Comparison of ENCODE assay signal across 8 cellular contexts in the genomic region with DNA sequence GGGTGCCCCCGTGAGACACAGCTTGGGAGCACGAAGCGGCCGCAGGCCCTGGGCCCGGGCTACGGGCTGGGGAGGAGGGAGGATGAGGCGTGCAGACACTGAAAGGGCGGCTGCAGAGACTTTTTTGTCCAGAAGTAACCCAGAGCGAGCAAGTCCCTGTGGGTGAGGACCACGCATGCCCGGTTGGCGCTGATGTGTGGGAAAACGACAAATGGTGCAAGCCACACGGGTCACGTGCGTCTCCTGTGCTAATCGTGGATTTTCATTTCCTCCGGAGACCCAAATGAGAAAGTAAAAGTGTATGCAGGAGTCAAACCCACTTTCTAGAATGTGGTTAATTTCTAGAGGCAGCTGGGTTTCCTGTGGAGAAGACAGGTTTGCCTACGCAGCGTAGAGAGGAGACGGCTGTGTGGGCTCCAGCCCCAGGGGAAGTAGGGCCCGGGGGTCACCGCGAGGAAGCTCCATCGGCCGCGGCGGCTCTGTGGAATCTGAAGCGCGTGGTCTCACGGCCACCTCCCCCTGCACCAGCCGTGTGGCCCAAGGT. TPM values are rescaled to one million over a fixed set of nuclear protein-coding genes. Genes with fewer than 3 reads are reported as not detected.
DNase-seq lines count a peak whose midpoint lies in the region; ATAC-seq and TF ChIP-seq lines count a peak whose summit lies in the region.

No MANE protein-coding gene starts in this region.

- peaks cover 0 to 7% (median 2%) of the 10 kb centered on the region in 4 donors for H3K4me1 ChIP-seq in Peyer's patch
- H3K4me1 ChIP-seq in uterus = peaks cover 1 to 6% of the 10 kb centered on the region in 2 donors
- H3K4me1 ChIP-seq in ovary (ENCODE audit: insufficient read depth) = peaks cover 10% of the 10 kb centered on the region
- H3K4me1 ChIP-seq in PC-9 (replicated peaks; ENCODE audit: insufficient read depth) = no peaks in the 10 kb centered on the region

- no peaks in the 10 kb centered on the region for H4K20me1 ChIP-seq in PC-9 (ENCODE audit: insufficient read depth)

- BruUV-seq in PC-9 (replicated peaks; lab: Mats Ljungman, UMichigan) = no TSS peak

- intact Hi-C loops in uterus (cut with DNase I; ENCODE audit: low total_unique reads) = no loop called here
- intact Hi-C loops in ovary (cut with DNase I) = no loop called here
- intact Hi-C loops in PC-9 (cut with micrococcal nuclease; ENCODE audit: unreplicated experiment) = no loop called here

- H3K4me1 Mint-ChIP-seq in activated naive CD8-positive, alpha-beta T cell treated with anti-CD3 and anti-CD28 coated beads, Interleukin-2, amount 50 U/mL, for 24 hours = peaks cover 14% of the 10 kb centered on the region

- H3K4me3 Mint-ChIP-seq in activated naive CD8-positive, alpha-beta T cell treated with anti-CD3 and anti-CD28 coated beads, Interleukin-2, amount 50 U/mL, for 24 hours = peak overlapping the region; percentile 70

- H3K36me3 ChIP-seq in Peyer's patch (no peaks in the 10 kb centered on the region), uterus (no peaks in the 10 kb centered on the region), ovary (no peaks in the 10 kb centered on the region), PC-9 (ENCODE audit: low read depth) (no peaks in the 10 kb centered on the region)

- WGBS in ovary, 3 donors = 90 to 94% (median 92%) methylated on average over 31 to 32 of the region's 32 CpGs

- no peaks in the 10 kb centered on the region for H3F3A ChIP-seq in PC-9 (ENCODE audit: insufficient read depth, low read depth)

- peaks cover 3% of the 10 kb centered on the region for H3K36me3 Mint-ChIP-seq in activated naive CD8-positive, alpha-beta T cell treated with anti-CD3 and anti-CD28 coated beads, Interleukin-2, amount 50 U/mL, for 24 hours (ENCODE audit: low read depth)

- POLR2A ChIA-PET in PC-9 (lab: Charles Lee; ENCODE audit: unreplicated experiment) = no interaction called here

- TF ChIP-seq CTCF in Peyer's patch (IDR thresholded peaks at IDR 0.05) (no peak), uterus (IDR thresholded peaks at IDR 0.05) (no peak), ovary (IDR thresholded peaks at IDR 0.05) (no peak), PC-9 (conservative IDR thresholded peaks at IDR 0.05) (no peak)

- no peak overlapping the region for H2AFZ ChIP-seq in PC-9

- H3K27me3 ChIP-seq in Peyer's patch (no peaks in the 10 kb centered on the region), uterus (no peaks in the 10 kb centered on the region), ovary (no peaks in the 10 kb centered on the region), PC-9 (ENCODE audit: insufficient read depth, low read depth) (peaks cover 83% of the 10 kb centered on the region)

- no peak overlapping the region for H3K4me2 ChIP-seq in PC-9

- CTCF ChIA-PET in PC-9 (lab: Charles Lee) = no interaction called here

- peak overlapping the region; percentile 77 for H3K27ac Mint-ChIP-seq in activated naive CD8-positive, alpha-beta T cell treated with anti-CD3 and anti-CD28 coated beads, Interleukin-2, amount 50 U/mL, for 24 hours

- no peaks in the 10 kb centered on the region for H3K79me2 ChIP-seq in PC-9 (ENCODE audit: low read depth)

- H3K9me3 ChIP-seq in Peyer's patch = no peaks in the 10 kb centered on the region
- H3K9me3 ChIP-seq in uterus = no peaks in the 10 kb centered on the region
- H3K9me3 ChIP-seq in ovary = no peaks in the 10 kb centered on the region
- no peaks in the 10 kb centered on the region for H3K9me3 ChIP-seq in PC-9 (ENCODE audit: insufficient read depth, low read depth)

- H3K9me2 ChIP-seq in PC-9 (ENCODE audit: insufficient read depth) = no peaks in the 10 kb centered on the region

- H3K27me3 Mint-ChIP-seq in activated naive CD8-positive, alpha-beta T cell treated with anti-CD3 and anti-CD28 coated beads, Interleukin-2, amount 50 U/mL, for 24 hours = peaks cover 2% of the 10 kb centered on the region

- ATAC-seq in GM18499 (IDR thresholded peaks at IDR 0.05; ENCODE audit: insufficient read depth, unreplicated experiment) (peak; percentile 70), HG02759 (IDR thresholded peaks at IDR 0.05; ENCODE audit: unreplicated experiment) (peak; percentile 91)
- peak; percentile 87 for ATAC-seq in activated naive CD8-positive, alpha-beta T cell treated with anti-CD3 and anti-CD28 coated beads, Interleukin-2, amount 50 U/mL, for 24 hours

- no peak for TF ChIP-seq POLR2A in Peyer's patch (IDR thresholded peaks at IDR 0.05)
- TF ChIP-seq POLR2A in uterus (IDR thresholded peaks at IDR 0.05) = no peak
- TF ChIP-seq POLR2A in ovary (IDR thresholded peaks at IDR 0.05) = no peak

- H3K9me3 Mint-ChIP-seq in activated naive CD8-positive, alpha-beta T cell treated with anti-CD3 and anti-CD28 coated beads, Interleukin-2, amount 50 U/mL, for 24 hours = no peaks in the 10 kb centered on the region

- no peak for TF ChIP-seq EP300 in ovary (IDR thresholded peaks at IDR 0.05)

- H3K27ac ChIP-seq in Peyer's patch (peak overlapping the region in 1 of 4 donors; percentile 60), uterus (no peak overlapping the region), ovary (no peak overlapping the region), PC-9 (no peak overlapping the region)

- peak in 2 of 3 donors; percentile 81 to 84 for DNase-seq in Peyer's patch
- peak; percentile 79 for DNase-seq in activated naive CD8-positive, alpha-beta T cell treated with anti-CD3 and anti-CD28 coated beads, Interleukin-2, amount 50 U/mL, for 24 hours
- peak; percentile 80 for DNase-seq in stimulated activated CD4-positive, alpha-beta T cell treated with anti-CD3 and anti-CD28 coated beads, Interleukin-4, amount 100 ng/mL, for 24 hours
- no peak for DNase-seq in uterus
- no peak for DNase-seq in ovary
- DNase-seq in PC-9 = no peak

- H3K4me3 ChIP-seq in Peyer's patch = peak overlapping the region in 2 of 4 donors; percentile 25 to 35
- no peak overlapping the region for H3K4me3 ChIP-seq in uterus
- H3K4me3 ChIP-seq in ovary = no peak overlapping the region
- no peak overlapping the region for H3K4me3 ChIP-seq in PC-9

RNA-seq across cellular contexts. Expression of a gene that starts 19.0 kb away (rescaled TPM):
- total RNA-seq in Peyer's patch (10 to 100 TPM; 16.3 to 89.1 (median 32.3) TPM), uterus (10 to 100 TPM in 3 of 4 donors, 1 to 10 TPM in 1; 8.7 to 24.3 (median 19.2) TPM), ovary (10 to 100 TPM in 1 of 7 donors, 1 to 10 TPM in 6; 1.3 to 11.5 (median 4.6) TPM), PC-9 (2021) (not detected in 2 replicates)
- polyA plus RNA-seq in ovary = 1 to 10 TPM in 1 of 2 donors, under 1 TPM in 1; 0.90 to 2.4 TPM

RNA-seq across cellular contexts. Expression of a gene that starts 34.7 kb away (rescaled TPM):
- total RNA-seq in Peyer's patch (10 to 100 TPM; 22.1 to 50.3 (median 38.1) TPM), uterus (10 to 100 TPM; 12.1 to 50.9 (median 35.2) TPM), ovary (10 to 100 TPM; 16.5 to 36.2 (median 28.4) TPM), PC-9 (2021) (13.6 and 14.3 TPM in 2 replicates)
- 10 to 100 TPM; 10.6 to 39.3 TPM for polyA plus RNA-seq in ovary

Comparison
In these comparisons a context has a peak if more than half of its experiments do, and no peak if none do; other contexts are left out.
1. DNase-seq: peak in Peyer's patch (2 of 3), activated naive CD8-positive, alpha-beta T cell treated with anti-CD3 and anti-CD28 coated beads, Interleukin-2, amount 50 U/mL, for 24 hours (single experiment) and stimulated activated CD4-positive, alpha-beta T cell treated with anti-CD3 and anti-CD28 coated beads, Interleukin-4, amount 100 ng/mL, for 24 hours (single experiment); none in uterus (0 of 2), ovary (0 of 5) and PC-9 (0 of 2).
2. Peak in every context shown above with its lines, with median percentiles within 50 percentile points of each other: ATAC-seq.